ENCODE assay signal across 1 cellular context in the genomic region with DNA sequence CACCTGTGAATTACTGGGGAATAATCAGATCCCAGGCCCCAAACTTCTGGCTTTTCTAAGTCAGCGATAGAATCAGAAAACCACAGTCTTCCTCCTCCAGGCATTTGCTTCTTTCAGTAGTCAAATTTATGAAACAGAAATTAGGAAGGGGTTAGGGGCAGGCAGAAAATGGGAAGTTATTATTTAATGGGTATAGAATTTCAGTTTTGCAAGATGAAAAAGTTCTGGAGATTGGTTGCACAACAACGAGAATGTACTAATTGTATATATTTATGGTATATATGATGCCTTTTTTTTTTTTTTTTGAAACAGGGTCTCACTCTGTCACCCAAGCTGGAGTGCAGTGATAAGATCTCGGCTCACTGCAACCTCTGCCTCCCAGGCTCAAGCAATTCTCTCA.
TF ChIP-seq lines count a peak whose summit lies in the region.

No MANE protein-coding gene starts in this region.

TF ChIP-seq in GM12878, 131 proteins besides CTCF, POLR2A, EP300 and RAD21:
- TF ChIP-seq, protein P1, sequence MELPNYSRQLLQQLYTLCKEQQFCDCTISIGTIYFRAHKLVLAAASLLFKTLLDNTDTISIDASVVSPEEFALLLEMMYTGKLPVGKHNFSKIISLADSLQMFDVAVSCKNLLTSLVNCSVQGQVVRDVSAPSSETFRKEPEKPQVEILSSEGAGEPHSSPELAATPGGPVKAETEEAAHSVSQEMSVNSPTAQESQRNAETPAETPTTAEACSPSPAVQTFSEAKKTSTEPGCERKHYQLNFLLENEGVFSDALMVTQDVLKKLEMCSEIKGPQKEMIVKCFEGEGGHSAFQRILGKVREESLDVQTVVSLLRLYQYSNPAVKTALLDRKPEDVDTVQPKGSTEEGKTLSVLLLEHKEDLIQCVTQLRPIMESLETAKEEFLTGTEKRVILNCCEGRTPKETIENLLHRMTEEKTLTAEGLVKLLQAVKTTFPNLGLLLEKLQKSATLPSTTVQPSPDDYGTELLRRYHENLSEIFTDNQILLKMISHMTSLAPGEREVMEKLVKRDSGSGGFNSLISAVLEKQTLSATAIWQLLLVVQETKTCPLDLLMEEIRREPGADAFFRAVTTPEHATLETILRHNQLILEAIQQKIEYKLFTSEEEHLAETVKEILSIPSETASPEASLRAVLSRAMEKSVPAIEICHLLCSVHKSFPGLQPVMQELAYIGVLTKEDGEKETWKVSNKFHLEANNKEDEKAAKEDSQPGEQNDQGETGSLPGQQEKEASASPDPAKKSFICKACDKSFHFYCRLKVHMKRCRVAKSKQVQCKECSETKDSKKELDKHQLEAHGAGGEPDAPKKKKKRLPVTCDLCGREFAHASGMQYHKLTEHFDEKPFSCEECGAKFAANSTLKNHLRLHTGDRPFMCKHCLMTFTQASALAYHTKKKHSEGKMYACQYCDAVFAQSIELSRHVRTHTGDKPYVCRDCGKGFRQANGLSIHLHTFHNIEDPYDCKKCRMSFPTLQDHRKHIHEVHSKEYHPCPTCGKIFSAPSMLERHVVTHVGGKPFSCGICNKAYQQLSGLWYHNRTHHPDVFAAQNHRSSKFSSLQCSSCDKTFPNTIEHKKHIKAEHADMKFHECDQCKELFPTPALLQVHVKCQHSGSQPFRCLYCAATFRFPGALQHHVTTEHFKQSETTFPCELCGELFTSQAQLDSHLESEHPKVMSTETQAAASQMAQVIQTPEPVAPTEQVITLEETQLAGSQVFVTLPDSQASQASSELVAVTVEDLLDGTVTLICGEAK (IDR thresholded peaks at IDR 0.05; ENCODE audit: borderline replicate concordance), result no peak
- TF ChIP-seq IKZF2 (IDR thresholded peaks at IDR 0.05), result peak in 1 of 2 experiments; percentile 25; a peak in 1 of 4 replicates
